In the genomic region with DNA sequence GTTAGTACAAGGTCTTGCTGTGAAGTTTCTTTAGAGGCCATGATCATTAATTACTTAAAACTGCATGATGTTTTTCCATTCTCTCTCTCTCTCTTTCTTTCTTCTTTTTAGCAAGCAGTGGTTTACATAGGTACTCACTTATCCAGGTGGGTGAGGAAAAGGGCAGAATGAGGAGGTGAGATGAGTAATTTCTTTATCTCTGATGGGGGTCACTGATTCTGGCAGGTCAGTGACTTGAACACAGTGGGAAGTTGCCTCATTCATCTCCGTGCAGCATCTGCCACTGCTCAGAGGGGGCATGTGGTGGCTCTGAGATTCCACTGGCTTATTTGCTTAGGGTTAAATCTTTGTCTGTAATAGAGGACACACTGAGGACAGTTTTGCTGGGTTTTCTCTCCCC, we compare ENCODE assay signal across 17 cellular contexts.
A peak's percentile ranks its signal among the peaks of the same experiment; 100 is the strongest.
DNase-seq lines count a peak whose midpoint lies in the region; ATAC-seq and TF ChIP-seq lines count a peak whose summit lies in the region.
"Had no signal": no experiment of that assay in that cellular context is flagged by ENCODE, and none has a peak within 500 bp of the region (broad histone marks: within the 10 kb centered on the region; RNA-seq: fewer than 3 reads in every experiment).

No MANE protein-coding gene starts in this region.

- H3K27me3 ChIP-seq in tibial artery (no peaks in the 10 kb centered on the region), mammary epithelial cell (ENCODE audit: insufficient read depth, low read length) (no peaks in the 10 kb centered on the region)
- H3K27me3 ChIP-seq: left lung had no signal

- BruUV-seq in mammary epithelial cell (replicated peaks; lab: Mats Ljungman, UMichigan) = no TSS peak

- CTCF ChIA-PET in mammary epithelial cell (lab: Charles Lee; ENCODE audit: low non-redundant PET) = no interaction called here

- no peak overlapping the region for H2AFZ ChIP-seq in mammary epithelial cell (ENCODE audit: low read depth, low read length)

- H3K4me3 ChIP-seq in tibial artery (no peak overlapping the region), mammary epithelial cell (replicated peaks in 1 of 3; ENCODE audit: insufficient read depth in 1 of 3, low read depth in 2 of 3, low read length in 3 of 3) (no peak overlapping the region)
- H3K4me3 ChIP-seq: left lung had no signal

- dilution Hi-C loops in mammary epithelial cell (cut with HindIII; ENCODE audit: low sequenced_read_pairs) = no loop called here

- H3K4me1 ChIP-seq in tibial artery = no peaks in the 10 kb centered on the region
- no peaks in the 10 kb centered on the region for H3K4me1 ChIP-seq in mammary epithelial cell (ENCODE audit: insufficient read depth, low read length)
- H3K4me1 ChIP-seq: left lung had no signal

- H3K36me3 ChIP-seq in tibial artery = peaks cover 84 to 97% (median 91%) of the 10 kb centered on the region in 3 donors
- peaks cover 21% of the 10 kb centered on the region for H3K36me3 ChIP-seq in mammary epithelial cell (ENCODE audit: insufficient read depth, low read length)

- no peak overlapping the region for H3K27ac ChIP-seq in tibial artery
- no peak overlapping the region for H3K27ac ChIP-seq in mammary epithelial cell (ENCODE audit: insufficient read depth, low read depth, low read length)
- H3K27ac ChIP-seq: C4-2B, left lung, VCaP had no signal

- H3K9ac ChIP-seq in mammary epithelial cell (ENCODE audit: insufficient read depth, low read length) = no peak overlapping the region

- H4K20me1 ChIP-seq in mammary epithelial cell (ENCODE audit: insufficient read depth, low read length) = no peaks in the 10 kb centered on the region

- intact Hi-C loops in tibial artery (cut with DNase I; ENCODE audit: low total_unique reads) (no loop called here), mammary epithelial cell (cut with micrococcal nuclease) (no loop called here)

- ATAC-seq in GM19463 (IDR thresholded peaks at IDR 0.05; ENCODE audit: unreplicated experiment) = peak; percentile 91
- peak; percentile 71 for ATAC-seq in HG03378 (IDR thresholded peaks at IDR 0.05; ENCODE audit: unreplicated experiment)
- no peak for ATAC-seq in GM21381 (IDR thresholded peaks at IDR 0.05; ENCODE audit: unreplicated experiment)
- no peak for ATAC-seq in GM19035 (IDR thresholded peaks at IDR 0.05; ENCODE audit: unreplicated experiment)
- ATAC-seq: left lung had no signal

- in situ Hi-C loops in GM13977 (cut with MboI; ENCODE audit: low pct_unique_long_range_greater_than_20kb, low sequenced_read_pairs, unreplicated experiment) (no loop called here), mammary epithelial cell (cut with MboI; ENCODE audit: low sequenced_read_pairs in 2 of 2) (no loop called here)

- TF ChIP-seq CTCF in GM13977 (IDR thresholded peaks at IDR 0.05; ENCODE audit: extremely low read depth, insufficient read depth, missing control alignments) = no peak
- TF ChIP-seq CTCF in tibial artery (IDR thresholded peaks at IDR 0.05) = no peak
- TF ChIP-seq CTCF in mammary epithelial cell (conservative IDR thresholded peaks at IDR 0.05 in 1 of 2, IDR thresholded peaks at IDR 0.05 in 1 of 2; ENCODE audit: extremely low read depth in 1 of 2, insufficient read depth in 1 of 2, low read depth in 1 of 2, low read length in 2 of 2) = no peak

- H3K4me2 ChIP-seq in mammary epithelial cell (ENCODE audit: insufficient read depth, low read depth, low read length) = no peak overlapping the region

- H3K9me3 ChIP-seq in tibial artery = no peaks in the 10 kb centered on the region
- H3K9me3 ChIP-seq in mammary epithelial cell (replicated peaks; ENCODE audit: insufficient read depth, low read length) = no peaks in the 10 kb centered on the region
- H3K9me3 ChIP-seq: left lung had no signal

- peak; percentile 43 for DNase-seq in GM13977 (ENCODE audit: low spot score)
- DNase-seq in myocyte (ENCODE audit: low read depth) = peak; percentile 20
- DNase-seq in tibial artery = no peak
- no peak for DNase-seq in mammary epithelial cell
- DNase-seq: activated T-cell treated with anti-CD3 and anti-CD28 coated beads, Interleukin-2, amount 50 U/mL, for 48 hours; endodermal cell; left lung; NCI-H1092 treated with DMSO at 0.1 percent for 48 hours; NCI-H526; nucleus accumbens; SIG-M5 had no signal

- WGBS in mammary epithelial cell (ENCODE audit: low coverage, missing lambda C conversion rate) = 91% methylated on average over 1 of the region's 1 CpG

- no peaks in the 10 kb centered on the region for H3K79me2 ChIP-seq in mammary epithelial cell (ENCODE audit: insufficient read depth, low read length)

Comparison
In these comparisons a context has a peak if more than half of its experiments do, and no peak if none do; other contexts are left out.
1. DNase-seq: peak in GM13977 (single experiment) and myocyte (single experiment); none in tibial artery (0 of 2) and mammary epithelial cell (single experiment).
2. ATAC-seq: peak in GM19463 (single experiment) and HG03378 (single experiment); none in GM21381 (single experiment) and GM19035 (single experiment).